In the genomic region with DNA sequence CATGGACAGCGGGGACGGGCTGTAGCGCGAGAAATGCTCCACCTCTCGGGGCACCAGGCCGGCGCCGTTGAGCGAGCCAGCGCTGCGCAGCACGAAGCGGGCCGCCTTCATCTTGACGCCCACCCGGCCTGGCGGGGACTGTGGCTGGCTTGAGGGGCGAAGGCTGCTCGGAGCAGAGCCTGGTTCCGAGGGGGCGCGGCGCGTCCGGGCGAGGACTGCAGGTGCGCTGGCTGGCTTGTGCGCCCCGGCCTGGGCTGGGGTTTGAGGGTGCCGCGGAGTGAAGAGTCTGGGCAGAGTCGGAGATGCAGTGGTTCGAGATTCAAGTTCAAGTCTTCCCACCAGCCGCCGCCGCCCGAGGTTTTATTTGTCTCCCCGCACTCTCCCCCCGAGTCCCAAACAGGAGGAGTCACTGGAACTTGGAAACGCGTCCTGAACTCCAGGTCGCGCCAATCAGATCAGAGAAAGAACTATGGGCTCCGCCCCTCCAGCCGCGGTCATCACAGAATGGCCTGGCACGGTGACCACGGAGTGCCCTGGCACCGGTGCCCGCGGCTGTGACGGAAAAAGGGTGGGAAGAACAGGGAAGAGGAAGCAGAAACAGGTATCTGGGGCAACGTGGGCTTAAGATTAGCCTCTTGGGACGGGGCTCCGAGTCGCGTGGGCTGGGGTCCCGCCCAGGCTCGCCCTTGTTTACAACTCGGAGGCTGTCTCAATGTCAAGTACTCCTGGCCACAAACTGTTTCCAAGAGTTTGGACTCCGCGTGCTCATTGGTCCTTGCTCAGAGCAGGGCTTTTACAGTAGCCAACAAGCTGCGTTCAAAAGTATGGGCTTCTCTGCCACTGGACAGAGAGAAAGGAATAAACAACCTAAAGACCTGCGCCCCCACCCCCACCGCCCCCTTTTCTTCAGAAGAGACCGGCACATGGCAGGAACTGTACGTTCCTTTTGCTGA, we compare ENCODE assay signal across 1 cellular context.
TF ChIP-seq lines count a peak whose summit lies in the region.

PDK4 (minus strand) TSS at position 334 of the 953 bp plus-strand sequence; CDS start at position 111, 223 bp downstream.

TF ChIP-seq in HepG2, 621 proteins besides CTCF, POLR2A, EP300 and RAD21 (continued from another document and continues in another):
- TF ChIP-seq, protein P1, sequence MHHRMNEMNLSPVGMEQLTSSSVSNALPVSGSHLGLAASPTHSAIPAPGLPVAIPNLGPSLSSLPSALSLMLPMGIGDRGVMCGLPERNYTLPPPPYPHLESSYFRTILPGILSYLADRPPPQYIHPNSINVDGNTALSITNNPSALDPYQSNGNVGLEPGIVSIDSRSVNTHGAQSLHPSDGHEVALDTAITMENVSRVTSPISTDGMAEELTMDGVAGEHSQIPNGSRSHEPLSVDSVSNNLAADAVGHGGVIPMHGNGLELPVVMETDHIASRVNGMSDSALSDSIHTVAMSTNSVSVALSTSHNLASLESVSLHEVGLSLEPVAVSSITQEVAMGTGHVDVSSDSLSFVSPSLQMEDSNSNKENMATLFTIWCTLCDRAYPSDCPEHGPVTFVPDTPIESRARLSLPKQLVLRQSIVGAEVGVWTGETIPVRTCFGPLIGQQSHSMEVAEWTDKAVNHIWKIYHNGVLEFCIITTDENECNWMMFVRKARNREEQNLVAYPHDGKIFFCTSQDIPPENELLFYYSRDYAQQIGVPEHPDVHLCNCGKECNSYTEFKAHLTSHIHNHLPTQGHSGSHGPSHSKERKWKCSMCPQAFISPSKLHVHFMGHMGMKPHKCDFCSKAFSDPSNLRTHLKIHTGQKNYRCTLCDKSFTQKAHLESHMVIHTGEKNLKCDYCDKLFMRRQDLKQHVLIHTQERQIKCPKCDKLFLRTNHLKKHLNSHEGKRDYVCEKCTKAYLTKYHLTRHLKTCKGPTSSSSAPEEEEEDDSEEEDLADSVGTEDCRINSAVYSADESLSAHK (CRISPR knock-in tag; IDR thresholded peaks at IDR 0.05; ENCODE audit: borderline replicate concordance) = no peak
- TF ChIP-seq, protein P2, sequence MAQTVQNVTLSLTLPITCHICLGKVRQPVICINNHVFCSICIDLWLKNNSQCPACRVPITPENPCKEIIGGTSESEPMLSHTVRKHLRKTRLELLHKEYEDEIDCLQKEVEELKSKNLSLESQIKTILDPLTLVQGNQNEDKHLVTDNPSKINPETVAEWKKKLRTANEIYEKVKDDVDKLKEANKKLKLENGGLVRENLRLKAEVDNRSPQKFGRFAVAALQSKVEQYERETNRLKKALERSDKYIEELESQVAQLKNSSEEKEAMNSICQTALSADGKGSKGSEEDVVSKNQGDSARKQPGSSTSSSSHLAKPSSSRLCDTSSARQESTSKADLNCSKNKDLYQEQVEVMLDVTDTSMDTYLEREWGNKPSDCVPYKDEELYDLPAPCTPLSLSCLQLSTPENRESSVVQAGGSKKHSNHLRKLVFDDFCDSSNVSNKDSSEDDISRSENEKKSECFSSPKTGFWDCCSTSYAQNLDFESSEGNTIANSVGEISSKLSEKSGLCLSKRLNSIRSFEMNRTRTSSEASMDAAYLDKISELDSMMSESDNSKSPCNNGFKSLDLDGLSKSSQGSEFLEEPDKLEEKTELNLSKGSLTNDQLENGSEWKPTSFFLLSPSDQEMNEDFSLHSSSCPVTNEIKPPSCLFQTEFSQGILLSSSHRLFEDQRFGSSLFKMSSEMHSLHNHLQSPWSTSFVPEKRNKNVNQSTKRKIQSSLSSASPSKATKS (CRISPR knock-in tag; IDR thresholded peaks at IDR 0.05) = no peak
- peak; percentile 65 for TF ChIP-seq UBTF (CRISPR knock-in tag; IDR thresholded peaks at IDR 0.05)
- no peak for TF ChIP-seq HOXA5 (CRISPR knock-in tag; IDR thresholded peaks at IDR 0.05)
- peak; percentile 56; the same call in 1 of the 2 replicates for TF ChIP-seq RNF2 (conservative IDR thresholded peaks at IDR 0.05; ENCODE audit: low read depth)
- no peak for TF ChIP-seq ZFP36L1 (CRISPR knock-in tag; IDR thresholded peaks at IDR 0.05)
- no peak for TF ChIP-seq NCOR1 (IDR thresholded peaks at IDR 0.05; ENCODE audit: borderline replicate concordance, low read length)
- TF ChIP-seq ZNF768 (CRISPR knock-in tag; IDR thresholded peaks at IDR 0.05) = peak; percentile 34; the same call in 1 of the 2 replicates
- 0 out of 2 replicates have a peak, but pooled peaks have one; percentile 52 for TF ChIP-seq TBX2 (CRISPR knock-in tag; IDR thresholded peaks at IDR 0.05; ENCODE audit: borderline replicate concordance)
- TF ChIP-seq ZNF225 (CRISPR knock-in tag; IDR thresholded peaks at IDR 0.05) = no peak
- no peak for TF ChIP-seq MED8 (CRISPR knock-in tag; IDR thresholded peaks at IDR 0.05; ENCODE audit: insufficient replicate concordance)
- TF ChIP-seq, protein P3, sequence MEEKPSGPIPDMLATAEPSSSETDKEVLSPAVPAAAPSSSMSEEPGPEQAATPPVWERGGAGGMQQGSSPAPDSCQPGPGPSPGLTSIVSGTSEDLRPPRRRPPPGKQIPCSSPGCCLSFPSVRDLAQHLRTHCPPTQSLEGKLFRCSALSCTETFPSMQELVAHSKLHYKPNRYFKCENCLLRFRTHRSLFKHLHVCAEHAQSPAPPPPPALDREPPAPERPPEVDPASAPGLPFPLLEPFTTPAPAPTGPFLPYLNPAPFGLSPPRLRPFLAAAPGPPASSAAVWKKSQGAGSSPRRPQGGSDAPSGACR (CRISPR knock-in tag; IDR thresholded peaks at IDR 0.05) = no peak
- no peak for TF ChIP-seq ZFP1 (CRISPR knock-in tag; IDR thresholded peaks at IDR 0.05)
- TF ChIP-seq ZNF543 (CRISPR knock-in tag; IDR thresholded peaks at IDR 0.05) = no peak
- no peak for TF ChIP-seq MEIS2 (CRISPR knock-in tag; IDR thresholded peaks at IDR 0.05)
- no peak for TF ChIP-seq ZNF230 (CRISPR knock-in tag; IDR thresholded peaks at IDR 0.05)
- TF ChIP-seq KLF11 (CRISPR knock-in tag; IDR thresholded peaks at IDR 0.05) = no peak
- TF ChIP-seq ZFAT (CRISPR knock-in tag; conservative IDR thresholded peaks at IDR 0.05) = no peak
- TF ChIP-seq ZNF383 (CRISPR knock-in tag; IDR thresholded peaks at IDR 0.05; ENCODE audit: borderline replicate concordance) = no peak
- no peak for TF ChIP-seq ZFP36L2 (CRISPR knock-in tag; IDR thresholded peaks at IDR 0.05)
- TF ChIP-seq FOXM1 (CRISPR knock-in tag; IDR thresholded peaks at IDR 0.05) = no peak
- 0 out of 2 replicates have a peak, but pooled peaks have one; percentile 59 for TF ChIP-seq IRF9 (CRISPR knock-in tag; IDR thresholded peaks at IDR 0.05; ENCODE audit: borderline replicate concordance)
- no peak for TF ChIP-seq RXRA (CRISPR knock-in tag; IDR thresholded peaks at IDR 0.05)
- TF ChIP-seq GZF1 (CRISPR knock-in tag; IDR thresholded peaks at IDR 0.05) = no peak
- TF ChIP-seq SP4 (CRISPR knock-in tag; IDR thresholded peaks at IDR 0.05) = 0 out of 2 replicates have a peak, but pooled peaks have one; percentile 19
- no peak for TF ChIP-seq HNRNPH1 (optimal IDR thresholded peaks at IDR 0.05; ENCODE audit: low read depth, low read length)
- TF ChIP-seq GTF2F1 (IDR thresholded peaks at IDR 0.05; ENCODE audit: low read length) = no peak
- no peak for TF ChIP-seq ZNF260 (CRISPR knock-in tag; IDR thresholded peaks at IDR 0.05; ENCODE audit: borderline replicate concordance, low read depth)
- no peak for TF ChIP-seq SIX1 (CRISPR knock-in tag; IDR thresholded peaks at IDR 0.05; ENCODE audit: borderline replicate concordance)
- TF ChIP-seq BCL3 (CRISPR knock-in tag; IDR thresholded peaks at IDR 0.05) = no peak
- no peak for TF ChIP-seq ELF3 (CRISPR knock-in tag; IDR thresholded peaks at IDR 0.05)
- no peak for TF ChIP-seq ZNF878 (CRISPR knock-in tag; IDR thresholded peaks at IDR 0.05)
- no peak for TF ChIP-seq SRY (CRISPR knock-in tag; IDR thresholded peaks at IDR 0.05)
- no peak for TF ChIP-seq ZNF597 (CRISPR knock-in tag; IDR thresholded peaks at IDR 0.05)
- TF ChIP-seq MAFF (IDR thresholded peaks at IDR 0.05; ENCODE audit: low read depth, low read length) = no peak
- TF ChIP-seq FOXO4 (CRISPR knock-in tag; conservative IDR thresholded peaks at IDR 0.05) = 0 out of 2 replicates have a peak, but pooled peaks have one; percentile 33
- peak; percentile 36; the same call in 1 of the 2 replicates for TF ChIP-seq HDAC1 (CRISPR knock-in tag; IDR thresholded peaks at IDR 0.05)
- no peak for TF ChIP-seq ZNF775 (CRISPR knock-in tag; IDR thresholded peaks at IDR 0.05; ENCODE audit: borderline replicate concordance)
- no peak for TF ChIP-seq POLR2AphosphoS2 (IDR thresholded peaks at IDR 0.05; ENCODE audit: low read depth, low read length)
- TF ChIP-seq ZNF75D (CRISPR knock-in tag; IDR thresholded peaks at IDR 0.05; ENCODE audit: borderline replicate concordance) = no peak
- TF ChIP-seq STAG1 (CRISPR knock-in tag; IDR thresholded peaks at IDR 0.05) = no peak
- TF ChIP-seq ZNF12 (CRISPR knock-in tag; IDR thresholded peaks at IDR 0.05) = no peak
